ENCODE assay signal across 8 cellular contexts in the genomic region with DNA sequence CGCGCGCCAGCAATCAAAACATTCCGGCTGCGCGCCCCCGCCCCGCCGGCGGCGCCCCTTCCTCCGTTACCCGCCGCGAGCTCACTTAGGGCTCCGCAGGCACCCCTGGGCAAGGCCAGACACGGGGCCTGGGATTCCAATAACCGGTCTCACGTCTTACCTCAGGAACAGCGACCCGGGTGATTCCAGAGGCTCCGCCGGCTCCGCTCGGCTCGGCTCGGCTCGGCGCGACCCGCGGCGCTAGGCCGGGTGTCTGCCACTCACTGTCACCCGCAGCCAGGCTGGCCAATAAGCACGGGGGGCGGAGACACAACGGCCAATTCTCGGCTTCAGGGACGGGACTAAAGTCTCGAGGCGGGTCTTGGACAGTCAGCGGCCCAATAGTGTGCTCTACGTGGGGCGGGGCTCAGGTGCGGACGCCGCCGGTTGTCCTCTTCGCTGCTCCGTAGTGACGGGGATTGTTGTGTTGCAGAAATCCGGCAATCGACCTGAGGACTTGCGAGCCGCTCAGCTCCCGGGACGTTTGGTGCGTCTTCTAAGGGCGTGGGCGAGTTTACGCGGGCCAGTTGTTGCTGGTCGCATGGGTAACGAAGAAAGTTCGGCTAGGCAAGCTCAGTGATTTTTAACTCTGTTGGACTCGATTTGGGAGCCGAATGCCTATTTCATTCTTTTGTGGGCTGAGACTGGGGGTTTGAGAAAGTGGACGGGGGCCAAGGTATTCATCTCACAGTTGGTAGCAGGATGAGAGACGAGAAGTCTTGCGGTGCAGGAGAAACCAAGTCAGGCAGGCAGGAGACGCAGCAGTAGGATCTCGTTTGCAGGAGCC. TPM values are rescaled to one million over a fixed set of nuclear protein-coding genes. Genes with fewer than 3 reads are reported as not detected.
DNase-seq lines count a peak whose midpoint lies in the region; ATAC-seq, FAIRE-seq and TF ChIP-seq lines count a peak whose summit lies in the region.

A gene with protein sequence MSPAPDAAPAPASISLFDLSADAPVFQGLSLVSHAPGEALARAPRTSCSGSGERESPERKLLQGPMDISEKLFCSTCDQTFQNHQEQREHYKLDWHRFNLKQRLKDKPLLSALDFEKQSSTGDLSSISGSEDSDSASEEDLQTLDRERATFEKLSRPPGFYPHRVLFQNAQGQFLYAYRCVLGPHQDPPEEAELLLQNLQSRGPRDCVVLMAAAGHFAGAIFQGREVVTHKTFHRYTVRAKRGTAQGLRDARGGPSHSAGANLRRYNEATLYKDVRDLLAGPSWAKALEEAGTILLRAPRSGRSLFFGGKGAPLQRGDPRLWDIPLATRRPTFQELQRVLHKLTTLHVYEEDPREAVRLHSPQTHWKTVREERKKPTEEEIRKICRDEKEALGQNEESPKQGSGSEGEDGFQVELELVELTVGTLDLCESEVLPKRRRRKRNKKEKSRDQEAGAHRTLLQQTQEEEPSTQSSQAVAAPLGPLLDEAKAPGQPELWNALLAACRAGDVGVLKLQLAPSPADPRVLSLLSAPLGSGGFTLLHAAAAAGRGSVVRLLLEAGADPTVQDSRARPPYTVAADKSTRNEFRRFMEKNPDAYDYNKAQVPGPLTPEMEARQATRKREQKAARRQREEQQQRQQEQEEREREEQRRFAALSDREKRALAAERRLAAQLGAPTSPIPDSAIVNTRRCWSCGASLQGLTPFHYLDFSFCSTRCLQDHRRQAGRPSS (plus strand): TSS at position 432 of the 826 bp plus-strand sequence. CDS start 452 bp downstream, outside the sequence.
A gene with protein sequence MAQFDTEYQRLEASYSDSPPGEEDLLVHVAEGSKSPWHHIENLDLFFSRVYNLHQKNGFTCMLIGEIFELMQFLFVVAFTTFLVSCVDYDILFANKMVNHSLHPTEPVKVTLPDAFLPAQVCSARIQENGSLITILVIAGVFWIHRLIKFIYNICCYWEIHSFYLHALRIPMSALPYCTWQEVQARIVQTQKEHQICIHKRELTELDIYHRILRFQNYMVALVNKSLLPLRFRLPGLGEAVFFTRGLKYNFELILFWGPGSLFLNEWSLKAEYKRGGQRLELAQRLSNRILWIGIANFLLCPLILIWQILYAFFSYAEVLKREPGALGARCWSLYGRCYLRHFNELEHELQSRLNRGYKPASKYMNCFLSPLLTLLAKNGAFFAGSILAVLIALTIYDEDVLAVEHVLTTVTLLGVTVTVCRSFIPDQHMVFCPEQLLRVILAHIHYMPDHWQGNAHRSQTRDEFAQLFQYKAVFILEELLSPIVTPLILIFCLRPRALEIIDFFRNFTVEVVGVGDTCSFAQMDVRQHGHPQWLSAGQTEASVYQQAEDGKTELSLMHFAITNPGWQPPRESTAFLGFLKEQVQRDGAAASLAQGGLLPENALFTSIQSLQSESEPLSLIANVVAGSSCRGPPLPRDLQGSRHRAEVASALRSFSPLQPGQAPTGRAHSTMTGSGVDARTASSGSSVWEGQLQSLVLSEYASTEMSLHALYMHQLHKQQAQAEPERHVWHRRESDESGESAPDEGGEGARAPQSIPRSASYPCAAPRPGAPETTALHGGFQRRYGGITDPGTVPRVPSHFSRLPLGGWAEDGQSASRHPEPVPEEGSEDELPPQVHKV (minus strand): TSS at position 262 of the 826 bp plus-strand sequence. CDS start 1,612 bp downstream, outside the sequence.

- H3K4me3 ChIP-seq in kidney (ENCODE audit: low read length in 2 of 2), result peak within 1 kb of the TSS; percentile 97 to 98

- peak within 1 kb of the TSS; percentile 99 to 100 for H3K9ac ChIP-seq in kidney (ENCODE audit: low read length in 2 of 2)

- peak; percentile 88 for TF ChIP-seq POLR2A in GM19193 (IDR thresholded peaks at IDR 0.05; ENCODE audit: extremely low read depth, insufficient read depth, insufficient read length)

- TF ChIP-seq CTCF in chondrocyte (IDR thresholded peaks at IDR 0.05), result no peak
- peak; percentile 5 for TF ChIP-seq CTCF in kidney (IDR thresholded peaks at IDR 0.05; ENCODE audit: borderline replicate concordance, extremely low read depth, insufficient read depth)

- no peaks in the 10 kb centered on the region for H3K27me3 Mint-ChIP-seq in chondrocyte (ENCODE audit: low read depth)

- peaks cover 26 to 46% of the 10 kb centered on the region in 2 donors for H3K36me3 ChIP-seq in kidney (ENCODE audit: control insufficient read depth in 1 of 2, insufficient read depth in 2 of 2, low read length in 2 of 2)

- intact Hi-C loops in kidney (cut with DNase I), result no loop called here

- no peaks in the 10 kb centered on the region for H3K9me3 ChIP-seq in kidney (ENCODE audit: control insufficient read depth in 1 of 2, low read length in 2 of 2)

- peaks cover 11 to 17% of the 10 kb centered on the region in 2 donors for H3K4me1 ChIP-seq in kidney (ENCODE audit: control insufficient read depth in 1 of 2, insufficient read depth in 1 of 2, low read depth in 1 of 2, low read length in 2 of 2)

- no peaks in the 10 kb centered on the region for H3K9me3 Mint-ChIP-seq in chondrocyte (ENCODE audit: low read depth)

- H3K4me3 Mint-ChIP-seq in chondrocyte (ENCODE audit: unreplicated experiment), result peak within 1 kb of the TSS; percentile 92

- peak; percentile 89 for FAIRE-seq in kidney (lab: Jason Lieb, UNC)

- H3K27ac Mint-ChIP-seq in chondrocyte (ENCODE audit: unreplicated experiment), result peak within 1 kb of the TSS; percentile 97

- ATAC-seq in HG03439 (IDR thresholded peaks at IDR 0.05; ENCODE audit: unreplicated experiment), result peak; percentile 92

- peaks cover 25% of the 10 kb centered on the region for H3K36me3 Mint-ChIP-seq in chondrocyte (ENCODE audit: low read depth)

- DNase-seq in AML-193 (lab: John Stamatoyannopoulos, UW) (peak; percentile 94 to 97), NCI-H510A treated with DMSO at 0.1 percent for 48 hours (lab: John Stamatoyannopoulos, UW) (peak; percentile 99), chondrocyte (ENCODE audit: low spot score) (peak; percentile 98), kidney (peak; percentile 99)
- DNase-seq in activated CD4-positive, alpha-beta T cell treated with anti-CD3 and anti-CD28 coated beads for 24 hours (ENCODE audit: low read depth in 2 of 2), result peak; percentile 95 to 97
- DNase-seq in stimulated activated CD4-positive, alpha-beta T cell treated with anti-CD3 and anti-CD28 coated beads, Interleukin-15, amount 100 ng/mL, for 24 hours, result peak; percentile 99

- H3K4me1 Mint-ChIP-seq in chondrocyte (ENCODE audit: low read depth), result peaks cover 35% of the 10 kb centered on the region

- peak within 1 kb of the TSS; percentile 91 to 96 for H3K27ac ChIP-seq in kidney (ENCODE audit: low read depth in 2 of 2, low read length in 2 of 2)

RNA-seq across cellular contexts. Expression of the first gene that starts in this region (rescaled TPM):
- 27.9 to 38.0 TPM (median 35.9 TPM) in 3 replicates for total RNA-seq in chondrocyte
- 48.9 TPM for total RNA-seq in kidney
- polyA plus RNA-seq in kidney (ENCODE audit: insufficient read depth, low read depth, low replicate concordance), result 26.6 TPM

RNA-seq across cellular contexts. Expression of the second gene that starts in this region (rescaled TPM):
- 75.2 to 82.8 TPM (median 75.5 TPM) in 3 replicates for total RNA-seq in chondrocyte
- 41.5 TPM for total RNA-seq in kidney
- polyA plus RNA-seq in kidney (ENCODE audit: insufficient read depth, low read depth, low replicate concordance), result 24.0 TPM

Comparison
In these comparisons a context has a peak if more than half of its experiments do, and no peak if none do; other contexts are left out.
1. Peak in every context shown above with its lines: DNase-seq, ATAC-seq, H3K4me3 ChIP-seq and H3K27ac ChIP-seq.